In genomic region chr9:134278974-134279640, GRCh38 we compare ENCODE assay signal across 2 cellular contexts.
A peak's percentile ranks its signal among the peaks of the same experiment; 100 is the strongest.
TF ChIP-seq lines count a peak whose summit lies in the region.

No MANE protein-coding gene starts in this region.

TF ChIP-seq in HepG2, 621 proteins besides CTCF, POLR2A, EP300 and RAD21:
- TF ChIP-seq NBN (conservative IDR thresholded peaks at IDR 0.05), result 0 out of 2 replicates have a peak, but pooled peaks have one; percentile 68
- no peak for TF ChIP-seq ZNF746 (CRISPR knock-in tag; IDR thresholded peaks at IDR 0.05)
- TF ChIP-seq ZSCAN30 (CRISPR knock-in tag; IDR thresholded peaks at IDR 0.05), result no peak
- peak; percentile 8; the same call in 1 of the 2 replicates for TF ChIP-seq FOXP1 (IDR thresholded peaks at IDR 0.05)
- no peak for TF ChIP-seq FOXP1 (CRISPR knock-in tag; IDR thresholded peaks at IDR 0.05)
- TF ChIP-seq FOXA1 (IDR thresholded peaks at IDR 0.05), result 0 out of 2 replicates have a peak, but pooled peaks have one; percentile 2
- no peak for TF ChIP-seq FOXA1 (CRISPR knock-in tag; IDR thresholded peaks at IDR 0.05)
- peak; percentile 54; the same call in 1 of the 2 replicates for TF ChIP-seq MNT (IDR thresholded peaks at IDR 0.05)
- 0 out of 2 replicates have a peak, but pooled peaks have one; percentile 8 for TF ChIP-seq NONO (IDR thresholded peaks at IDR 0.05)
- no peak for TF ChIP-seq NONO (CRISPR knock-in tag; conservative IDR thresholded peaks at IDR 0.05)
- no peak for TF ChIP-seq NFE2L2 (IDR thresholded peaks at IDR 0.05; ENCODE audit: low read length)
- TF ChIP-seq ATM (IDR thresholded peaks at IDR 0.05; ENCODE audit: borderline replicate concordance), result no peak

TF ChIP-seq in GM12878, 131 proteins besides CTCF, POLR2A, EP300 and RAD21:
- TF ChIP-seq TCF3 (IDR thresholded peaks at IDR 0.05; ENCODE audit: borderline replicate concordance, insufficient read depth, low read depth, low read length), result 0 out of 2 replicates have a peak, but pooled peaks have one; percentile 0
- no peak for TF ChIP-seq SREBF1 (IDR thresholded peaks at IDR 0.05; ENCODE audit: low read length)
- no peak for TF ChIP-seq HCFC1 (IDR thresholded peaks at IDR 0.05; ENCODE audit: low read length)
- TF ChIP-seq SMARCA5 (IDR thresholded peaks at IDR 0.05), result no peak
- peak; percentile 90 for TF ChIP-seq BCL3 (IDR thresholded peaks at IDR 0.05; ENCODE audit: borderline replicate concordance, insufficient read depth, low read depth, low read length, poor library complexity, severe bottlenecking)
- no peak for TF ChIP-seq NFIC (IDR thresholded peaks at IDR 0.05; ENCODE audit: low read depth, low read length)
- TF ChIP-seq ASH2L (IDR thresholded peaks at IDR 0.05; ENCODE audit: borderline replicate concordance, low read depth), result no peak
